ENCODE assay signal across 1 cellular context in genomic region chr1:201703646-201704438, GRCh38.
TF ChIP-seq lines count a peak whose summit lies in the region.

No MANE protein-coding gene starts in this region.

TF ChIP-seq in HEK293, 187 proteins besides CTCF, POLR2A, EP300 and RAD21 (continued from another document):
- TF ChIP-seq, protein P1, sequence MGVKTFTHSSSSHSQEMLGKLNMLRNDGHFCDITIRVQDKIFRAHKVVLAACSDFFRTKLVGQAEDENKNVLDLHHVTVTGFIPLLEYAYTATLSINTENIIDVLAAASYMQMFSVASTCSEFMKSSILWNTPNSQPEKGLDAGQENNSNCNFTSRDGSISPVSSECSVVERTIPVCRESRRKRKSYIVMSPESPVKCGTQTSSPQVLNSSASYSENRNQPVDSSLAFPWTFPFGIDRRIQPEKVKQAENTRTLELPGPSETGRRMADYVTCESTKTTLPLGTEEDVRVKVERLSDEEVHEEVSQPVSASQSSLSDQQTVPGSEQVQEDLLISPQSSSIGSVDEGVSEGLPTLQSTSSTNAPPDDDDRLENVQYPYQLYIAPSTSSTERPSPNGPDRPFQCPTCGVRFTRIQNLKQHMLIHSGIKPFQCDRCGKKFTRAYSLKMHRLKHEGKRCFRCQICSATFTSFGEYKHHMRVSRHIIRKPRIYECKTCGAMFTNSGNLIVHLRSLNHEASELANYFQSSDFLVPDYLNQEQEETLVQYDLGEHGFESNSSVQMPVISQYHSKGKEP (tag by site-specific recombination; IDR thresholded peaks at IDR 0.05) = peak; percentile 51
- TF ChIP-seq ZNF660 (tag by site-specific recombination; IDR thresholded peaks at IDR 0.05) = peak; percentile 64; the same call in 1 of the 2 replicates
- peak; percentile 98 for TF ChIP-seq ZNF2 (tag by site-specific recombination; IDR thresholded peaks at IDR 0.05)
- TF ChIP-seq, protein P2, sequence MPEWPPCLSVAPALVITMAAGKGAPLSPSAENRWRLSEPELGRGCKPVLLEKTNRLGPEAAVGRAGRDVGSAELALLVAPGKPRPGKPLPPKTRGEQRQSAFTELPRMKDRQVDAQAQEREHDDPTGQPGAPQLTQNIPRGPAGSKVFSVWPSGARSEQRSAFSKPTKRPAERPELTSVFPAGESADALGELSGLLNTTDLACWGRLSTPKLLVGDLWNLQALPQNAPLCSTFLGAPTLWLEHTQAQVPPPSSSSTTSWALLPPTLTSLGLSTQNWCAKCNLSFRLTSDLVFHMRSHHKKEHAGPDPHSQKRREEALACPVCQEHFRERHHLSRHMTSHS (tag by site-specific recombination; IDR thresholded peaks at IDR 0.05) = no peak
- no peak for TF ChIP-seq ZNF76 (tag by site-specific recombination; IDR thresholded peaks at IDR 0.05; ENCODE audit: borderline replicate concordance, low read depth)
- peak; percentile 76 for TF ChIP-seq ZNF501 (tag by site-specific recombination; IDR thresholded peaks at IDR 0.05)
- TF ChIP-seq ZNF610 (tag by site-specific recombination; IDR thresholded peaks at IDR 0.05; ENCODE audit: borderline replicate concordance) = no peak
- TF ChIP-seq ZNF549 (tag by site-specific recombination; IDR thresholded peaks at IDR 0.05) = no peak
- no peak for TF ChIP-seq ZNF140 (tag by site-specific recombination; IDR thresholded peaks at IDR 0.05)
- no peak for TF ChIP-seq ZNF521 (tag by site-specific recombination; IDR thresholded peaks at IDR 0.05)
- no peak for TF ChIP-seq ZNF792 (tag by site-specific recombination; IDR thresholded peaks at IDR 0.05)
- 0 out of 2 replicates have a peak, but pooled peaks have one; percentile 17 for TF ChIP-seq ZIC2 (tag by site-specific recombination; IDR thresholded peaks at IDR 0.05)
- no peak for TF ChIP-seq ZNF473 (tag by site-specific recombination; IDR thresholded peaks at IDR 0.05)
- no peak for TF ChIP-seq ZSCAN23 (tag by site-specific recombination; IDR thresholded peaks at IDR 0.05)
- TF ChIP-seq ZNF596 (tag by site-specific recombination; IDR thresholded peaks at IDR 0.05) = 0 out of 2 replicates have a peak, but pooled peaks have one; percentile 17
- no peak for TF ChIP-seq ZNF544 (tag by site-specific recombination; IDR thresholded peaks at IDR 0.05)
- TF ChIP-seq ZBTB20 (tag by site-specific recombination; IDR thresholded peaks at IDR 0.05) = peak; percentile 29; the same call in 1 of the 2 replicates
- no peak for TF ChIP-seq ZNF155 (tag by site-specific recombination; IDR thresholded peaks at IDR 0.05)
- no peak for TF ChIP-seq ZNF571 (tag by site-specific recombination; IDR thresholded peaks at IDR 0.05)
- no peak for TF ChIP-seq ZBTB10 (tag by site-specific recombination; IDR thresholded peaks at IDR 0.05)
- no peak for TF ChIP-seq ZNF423 (tag by site-specific recombination; IDR thresholded peaks at IDR 0.05)
- peak; percentile 40 for TF ChIP-seq KLF8 (tag by site-specific recombination; IDR thresholded peaks at IDR 0.05)
- TF ChIP-seq ZNF169 (tag by site-specific recombination; IDR thresholded peaks at IDR 0.05) = no peak
- TF ChIP-seq ZNF394 (tag by site-specific recombination; IDR thresholded peaks at IDR 0.05; ENCODE audit: borderline replicate concordance) = peak; percentile 26; the same call in 1 of the 2 replicates
- peak; percentile 59; the same call in 1 of the 2 replicates for TF ChIP-seq ZNF600 (tag by site-specific recombination; IDR thresholded peaks at IDR 0.05)
- no peak for TF ChIP-seq ZNF221 (tag by site-specific recombination; IDR thresholded peaks at IDR 0.05; ENCODE audit: borderline replicate concordance)
- no peak for TF ChIP-seq TCF7L2 (IDR thresholded peaks at IDR 0.05; ENCODE audit: borderline replicate concordance, low read depth, low read length)
- peak; percentile 74; the same call in 1 of the 2 replicates for TF ChIP-seq ZSCAN30 (tag by site-specific recombination; IDR thresholded peaks at IDR 0.05)
- TF ChIP-seq ZNF37A (tag by site-specific recombination; IDR thresholded peaks at IDR 0.05) = no peak
- TF ChIP-seq SETDB1 (IDR thresholded peaks at IDR 0.05; ENCODE audit: insufficient read length, low read length) = no peak
- peak; percentile 62; the same call in 1 of the 2 replicates for TF ChIP-seq ZNF391 (tag by site-specific recombination; IDR thresholded peaks at IDR 0.05; ENCODE audit: borderline replicate concordance, low read depth)
- no peak for TF ChIP-seq MEIS1 (CRISPR knock-in tag; IDR thresholded peaks at IDR 0.05; ENCODE audit: borderline replicate concordance)
- no peak for TF ChIP-seq ZNF776 (tag by site-specific recombination; IDR thresholded peaks at IDR 0.05; ENCODE audit: borderline replicate concordance)
- TF ChIP-seq GFI1B (tag by site-specific recombination; IDR thresholded peaks at IDR 0.05) = no peak
